In the genomic region with DNA sequence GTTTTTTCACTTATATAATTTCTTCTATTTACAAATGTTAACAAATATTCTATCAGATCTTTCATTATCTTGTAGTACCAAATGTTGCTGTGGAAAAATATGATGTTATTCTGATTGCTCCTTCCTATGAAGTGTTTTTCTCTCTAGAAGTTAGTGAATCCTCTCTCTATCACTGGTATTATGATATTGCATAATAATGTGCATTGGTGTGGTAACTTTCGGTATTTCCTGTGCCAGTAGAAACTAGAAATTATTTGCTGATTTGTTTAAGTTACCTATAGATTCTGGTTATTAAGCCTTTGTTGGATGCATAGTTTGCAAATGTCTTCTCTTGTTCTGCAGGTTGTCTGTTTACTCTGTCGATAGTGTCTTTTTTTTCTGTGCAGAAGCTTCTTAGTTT, we compare ENCODE assay signal across 1 cellular context.
TF ChIP-seq lines count a peak whose summit lies in the region.

No MANE protein-coding gene starts in this region.

TF ChIP-seq in K562, 482 proteins besides CTCF, POLR2A, EP300 and RAD21 (continued from another document):
- TF ChIP-seq, protein P1, sequence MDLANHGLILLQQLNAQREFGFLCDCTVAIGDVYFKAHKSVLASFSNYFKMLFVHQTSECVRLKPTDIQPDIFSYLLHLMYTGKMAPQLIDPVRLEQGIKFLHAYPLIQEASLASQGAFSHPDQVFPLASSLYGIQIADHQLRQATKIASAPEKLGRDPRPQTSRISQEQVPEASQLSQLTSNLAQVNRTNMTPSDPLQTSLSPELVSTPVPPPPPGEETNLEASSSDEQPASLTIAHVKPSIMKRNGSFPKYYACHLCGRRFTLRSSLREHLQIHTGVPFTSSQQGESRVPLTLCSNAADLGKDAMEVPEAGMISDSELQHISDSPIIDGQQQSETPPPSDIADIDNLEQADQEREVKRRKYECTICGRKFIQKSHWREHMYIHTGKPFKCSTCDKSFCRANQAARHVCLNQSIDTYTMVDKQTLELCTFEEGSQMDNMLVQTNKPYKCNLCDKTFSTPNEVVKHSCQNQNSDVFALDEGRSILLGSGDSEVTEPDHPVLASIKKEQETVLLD (IDR thresholded peaks at IDR 0.05): no peak
- no peak for TF ChIP-seq TEAD4 (IDR thresholded peaks at IDR 0.05; ENCODE audit: low read length)
- no peak for TF ChIP-seq TEAD4 (CRISPR knock-in tag; IDR thresholded peaks at IDR 0.05; ENCODE audit: borderline replicate concordance)
- TF ChIP-seq PTRF (tag; IDR thresholded peaks at IDR 0.05): no peak
- TF ChIP-seq SIN3A (IDR thresholded peaks at IDR 0.05; ENCODE audit: borderline replicate concordance in 2 of 2, control insufficient read depth in 1 of 2, low read depth in 2 of 2, low read length in 2 of 2): no peak
- no peak for TF ChIP-seq EWSR1 (IDR thresholded peaks at IDR 0.05; ENCODE audit: borderline replicate concordance, low read depth, partially characterized antibody)
TF ChIP-seq in K562: peak in this region for 2.
